9 cellular contexts compared by ENCODE assay signal in genomic region chr15:48191574-48192225, GRCh38. TPM values are rescaled to one million over a fixed set of nuclear protein-coding genes. Genes with fewer than 3 reads are reported as not detected.
DNase-seq lines count a peak whose midpoint lies in the region; ATAC-seq and FAIRE-seq lines count a peak whose summit lies in the region.
"Had no signal": no experiment of that assay in that cellular context is flagged by ENCODE, and none has a peak within 500 bp of the region (broad histone marks: within the 10 kb centered on the region; RNA-seq: fewer than 3 reads in every experiment).

CTXN2 (plus strand) TSS chr15:48191665; CDS start chr15:48201301, 9,636 bp downstream.

- no peaks in the 10 kb centered on the region for H3K9me3 ChIP-seq in small intestine (ENCODE audit: control insufficient read depth, low read depth)

- H3K4me3 ChIP-seq in small intestine (ENCODE audit: low read depth in 1 of 2, low read length in 2 of 2), result no peak within 1 kb of the TSS

- no peaks in the 10 kb centered on the region for H3K4me1 ChIP-seq in small intestine (ENCODE audit: control insufficient read depth in 2 of 2, insufficient read depth in 1 of 2, low read depth in 1 of 2, low read length in 1 of 2)

- WGBS in small intestine, 3 donors, result 10 to 17% (median 14%) methylated on average over 30 to 31 of the region's 31 CpGs

- no peaks in the 10 kb centered on the region for H3K27me3 ChIP-seq in small intestine (ENCODE audit: control insufficient read depth in 2 of 2, insufficient read depth in 2 of 2, low read length in 2 of 2)

- no peak for FAIRE-seq in small intestine (lab: Jason Lieb, UNC)
- FAIRE-seq: GM18507 had no signal

- no peak within 1 kb of the TSS for H3K27ac ChIP-seq in small intestine (ENCODE audit: low read depth in 1 of 2, low read length in 1 of 2)

- H3K36me3 ChIP-seq in small intestine (ENCODE audit: control insufficient read depth in 2 of 2, insufficient read depth in 2 of 2, low read length in 2 of 2), result no peaks in the 10 kb centered on the region

- DNase-seq in NCI-H82 (lab: John Stamatoyannopoulos, UW) (peak; percentile 39), NCI-H82 treated with DMSO at 0.1 percent for 48 hours (lab: John Stamatoyannopoulos, UW; ENCODE audit: unreplicated experiment) (no peak), amniotic epithelial cell (ENCODE audit: low read depth) (peak; percentile 5), iPS-NIHi7 (ENCODE audit: extremely low spot score) (peak; percentile 24), small intestine (peak; percentile 7), NOMO-1 (lab: John Stamatoyannopoulos, UW; ENCODE audit: unreplicated experiment in 2 of 2) (no peak)

- ATAC-seq in GM19023 (IDR thresholded peaks at IDR 0.05; ENCODE audit: unreplicated experiment), result no peak
- no peak for ATAC-seq in GM19324 (IDR thresholded peaks at IDR 0.05; ENCODE audit: low FRiP score, unreplicated experiment)

RNA-seq across cellular contexts. Expression of gene CTXN2, which starts in this region (rescaled TPM):
- under 1 TPM in 1 of 3 donors, not detected in 2; 0.46 TPM for polyA plus RNA-seq in small intestine

Comparison
In these comparisons a context has a peak if more than half of its experiments do, and no peak if none do; other contexts are left out.
1. DNase-seq: peak in NCI-H82 (single experiment), amniotic epithelial cell (single experiment) and iPS-NIHi7 (single experiment); none in NCI-H82 treated with DMSO at 0.1 percent for 48 hours (single experiment) and NOMO-1 (0 of 2).
2. Peak in DNase-seq in small intestine; RNA of the gene not detected or under 1 TPM.